8 cellular contexts compared by ENCODE assay signal in the genomic region with DNA sequence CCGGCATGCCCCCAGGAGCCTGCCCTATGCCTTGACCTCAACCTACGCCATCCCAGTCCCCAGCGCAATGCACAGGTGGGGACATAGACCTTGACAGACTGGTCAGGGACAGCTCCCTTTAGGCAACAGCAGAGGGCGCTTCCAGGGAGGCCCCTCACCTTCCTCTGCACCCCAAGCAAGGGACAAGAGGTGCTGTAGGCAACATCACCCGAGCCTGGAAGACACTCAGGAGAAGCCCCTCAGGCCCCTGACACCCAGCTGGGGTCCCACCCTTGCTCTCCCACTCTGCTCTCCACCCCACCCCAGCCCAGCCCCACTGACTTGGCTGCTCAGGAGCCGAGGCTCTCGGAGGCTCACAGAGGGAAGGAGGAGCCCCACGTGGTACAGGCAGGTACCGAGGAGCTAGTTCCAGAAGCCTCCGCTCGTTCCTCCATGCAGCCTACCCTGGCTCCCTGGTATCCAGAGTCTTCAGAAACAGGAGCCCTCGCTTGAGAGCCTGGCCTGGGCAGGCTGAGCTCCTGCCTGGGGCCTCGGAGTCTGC. TPM values are rescaled to one million over a fixed set of nuclear protein-coding genes. Genes with fewer than 3 reads are reported as not detected.
DNase-seq lines count a peak whose midpoint lies in the region; ATAC-seq, FAIRE-seq and TF ChIP-seq lines count a peak whose summit lies in the region.

No MANE protein-coding gene starts in this region.

- FAIRE-seq in urothelium cell line (lab: Jason Lieb, UNC) = no peak

- H3K4me2 ChIP-seq in DND-41 (ENCODE audit: insufficient read depth, low read length) (no peak overlapping the region), GM23338 (peak overlapping the region; percentile 75), hepatocyte (peak overlapping the region; percentile 64)

- DNase-seq in DND-41 = no peak
- peak; percentile 79 for DNase-seq in GM23338 (ENCODE audit: low spot score)
- DNase-seq in SKM-1 treated with dmso at 0.1 percent for 144 hours (lab: John Stamatoyannopoulos, UW; ENCODE audit: unreplicated experiment) = peak; percentile 52
- DNase-seq in hepatocyte (ENCODE audit: low spot score) = peak; percentile 60
- peak; percentile 16 for DNase-seq in urothelium cell line (ENCODE audit: low spot score)
- no peak for DNase-seq in amniotic stem cell (lab: John Stamatoyannopoulos, UW)
- no peak for DNase-seq in stimulated activated naive CD4-positive, alpha-beta T cell treated with Interleukin-2 at 50 U/mL for 16 hours (lab: John Stamatoyannopoulos, UW)

- H3K9me3 Mint-ChIP-seq in GM23338 = no peaks in the 10 kb centered on the region

- no peak overlapping the region for H3K9ac ChIP-seq in DND-41 (ENCODE audit: low read depth, low read length)

- no peaks in the 10 kb centered on the region for H3K27me3 ChIP-seq in DND-41 (ENCODE audit: insufficient read depth, low read length, poor library complexity)
- peaks cover 97% of the 10 kb centered on the region for H3K27me3 ChIP-seq in GM23338 (ENCODE audit: insufficient read depth)
- H3K27me3 ChIP-seq in hepatocyte = peaks cover 68% of the 10 kb centered on the region

- H3K36me3 Mint-ChIP-seq in GM23338 (ENCODE audit: low read depth) = no peaks in the 10 kb centered on the region

- WGBS in hepatocyte (ENCODE audit: low lambda C conversion rate, missing lambda C conversion rate) = 11% methylated on average over 13 of the region's 13 CpGs

- no peaks in the 10 kb centered on the region for H3K4me1 ChIP-seq in DND-41 (ENCODE audit: insufficient read depth, low read length)
- peaks cover 24% of the 10 kb centered on the region for H3K4me1 ChIP-seq in GM23338 (ENCODE audit: insufficient read depth)
- H3K4me1 ChIP-seq in hepatocyte (ENCODE audit: insufficient read depth) = peaks cover 7% of the 10 kb centered on the region

- H3K27ac Mint-ChIP-seq in GM23338 = no peak overlapping the region

- H3K36me3 ChIP-seq in DND-41 (ENCODE audit: insufficient read depth, low read length) (no peaks in the 10 kb centered on the region), GM23338 (ENCODE audit: insufficient read depth) (no peaks in the 10 kb centered on the region), hepatocyte (replicated peaks; ENCODE audit: insufficient read depth, low read depth) (no peaks in the 10 kb centered on the region)

- H3K27ac ChIP-seq in DND-41 (ENCODE audit: low read length) (no peak overlapping the region), GM23338 (ENCODE audit: low read depth) (no peak overlapping the region), hepatocyte (no peak overlapping the region)

- TF ChIP-seq CTCF in DND-41 (IDR thresholded peaks at IDR 0.05; ENCODE audit: borderline replicate concordance, extremely low read depth, low read length, poor library complexity, severe bottlenecking) (peak; percentile 47), GM23338 (conservative IDR thresholded peaks at IDR 0.05; ENCODE audit: low read depth in 2 of 2) (peak; percentile 72 to 90), hepatocyte (IDR thresholded peaks at IDR 0.05; ENCODE audit: poor library complexity) (peak; percentile 58)

- H3F3A ChIP-seq in GM23338 (replicated peaks; ENCODE audit: low read depth) = 0 out of 2 replicates have a peak, but pooled peaks cover 4% of the 10 kb centered on the region

- H4K20me1 ChIP-seq in DND-41 (ENCODE audit: insufficient read depth, low read length) (no peaks in the 10 kb centered on the region), GM23338 (replicated peaks; ENCODE audit: insufficient read depth) (no peaks in the 10 kb centered on the region; the same call in 1 of the 2 replicates), hepatocyte (ENCODE audit: insufficient read depth, poor library complexity, severe bottlenecking) (no peaks in the 10 kb centered on the region)

- H3K79me2 ChIP-seq in DND-41 (ENCODE audit: insufficient read depth, low read length) = no peaks in the 10 kb centered on the region
- H3K79me2 ChIP-seq in GM23338 (replicated peaks; ENCODE audit: insufficient read depth) = no peaks in the 10 kb centered on the region
- H3K79me2 ChIP-seq in hepatocyte = no peaks in the 10 kb centered on the region

- no peaks in the 10 kb centered on the region for H3K9me2 ChIP-seq in GM23338 (ENCODE audit: insufficient read depth)
- H3K9me2 ChIP-seq in hepatocyte (replicated peaks; ENCODE audit: insufficient read depth) = no peaks in the 10 kb centered on the region

- H3K4me1 Mint-ChIP-seq in GM23338 = peaks cover 30% of the 10 kb centered on the region

- H3K9me3 ChIP-seq in DND-41 (ENCODE audit: insufficient read depth, low read length, severe bottlenecking) (no peaks in the 10 kb centered on the region), hepatocyte (ENCODE audit: low read depth) (no peaks in the 10 kb centered on the region)

- ATAC-seq in DND-41 (ENCODE audit: insufficient read depth, low read depth) = no peak
- peak; percentile 71 for ATAC-seq in GM23338
- ATAC-seq in GM18907 (IDR thresholded peaks at IDR 0.05; ENCODE audit: unreplicated experiment) = no peak

- H3K4me3 ChIP-seq in DND-41 (ENCODE audit: low read depth in 1 of 2, low read length in 2 of 2) (no peak overlapping the region), GM23338 (peak overlapping the region; percentile 57), hepatocyte (no peak overlapping the region)

- H2AFZ ChIP-seq in DND-41 (ENCODE audit: low read depth, low read length) (no peak overlapping the region), GM23338 (peak overlapping the region; percentile 28; the same call in 1 of the 2 replicates), hepatocyte (no peak overlapping the region)

- H3K27me3 Mint-ChIP-seq in GM23338 (ENCODE audit: insufficient read depth, low read depth, poor library complexity) = peaks cover 85% of the 10 kb centered on the region

- H3K4me3 Mint-ChIP-seq in GM23338 = peak overlapping the region; percentile 17; the same call in 1 of the 3 replicates

TF ChIP-seq in GM23338, 12 proteins besides CTCF, POLR2A, EP300 and RAD21 (continues in another document):
- TF ChIP-seq, protein P1, sequence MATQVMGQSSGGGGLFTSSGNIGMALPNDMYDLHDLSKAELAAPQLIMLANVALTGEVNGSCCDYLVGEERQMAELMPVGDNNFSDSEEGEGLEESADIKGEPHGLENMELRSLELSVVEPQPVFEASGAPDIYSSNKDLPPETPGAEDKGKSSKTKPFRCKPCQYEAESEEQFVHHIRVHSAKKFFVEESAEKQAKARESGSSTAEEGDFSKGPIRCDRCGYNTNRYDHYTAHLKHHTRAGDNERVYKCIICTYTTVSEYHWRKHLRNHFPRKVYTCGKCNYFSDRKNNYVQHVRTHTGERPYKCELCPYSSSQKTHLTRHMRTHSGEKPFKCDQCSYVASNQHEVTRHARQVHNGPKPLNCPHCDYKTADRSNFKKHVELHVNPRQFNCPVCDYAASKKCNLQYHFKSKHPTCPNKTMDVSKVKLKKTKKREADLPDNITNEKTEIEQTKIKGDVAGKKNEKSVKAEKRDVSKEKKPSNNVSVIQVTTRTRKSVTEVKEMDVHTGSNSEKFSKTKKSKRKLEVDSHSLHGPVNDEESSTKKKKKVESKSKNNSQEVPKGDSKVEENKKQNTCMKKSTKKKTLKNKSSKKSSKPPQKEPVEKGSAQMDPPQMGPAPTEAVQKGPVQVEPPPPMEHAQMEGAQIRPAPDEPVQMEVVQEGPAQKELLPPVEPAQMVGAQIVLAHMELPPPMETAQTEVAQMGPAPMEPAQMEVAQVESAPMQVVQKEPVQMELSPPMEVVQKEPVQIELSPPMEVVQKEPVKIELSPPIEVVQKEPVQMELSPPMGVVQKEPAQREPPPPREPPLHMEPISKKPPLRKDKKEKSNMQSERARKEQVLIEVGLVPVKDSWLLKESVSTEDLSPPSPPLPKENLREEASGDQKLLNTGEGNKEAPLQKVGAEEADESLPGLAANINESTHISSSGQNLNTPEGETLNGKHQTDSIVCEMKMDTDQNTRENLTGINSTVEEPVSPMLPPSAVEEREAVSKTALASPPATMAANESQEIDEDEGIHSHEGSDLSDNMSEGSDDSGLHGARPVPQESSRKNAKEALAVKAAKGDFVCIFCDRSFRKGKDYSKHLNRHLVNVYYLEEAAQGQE (IDR thresholded peaks at IDR 0.05; ENCODE audit: unreplicated experiment) = no peak
- TF ChIP-seq ZNF331 (CRISPR knock-in tag; IDR thresholded peaks at IDR 0.05; ENCODE audit: low read depth) = no peak
- TF ChIP-seq, protein P2, sequence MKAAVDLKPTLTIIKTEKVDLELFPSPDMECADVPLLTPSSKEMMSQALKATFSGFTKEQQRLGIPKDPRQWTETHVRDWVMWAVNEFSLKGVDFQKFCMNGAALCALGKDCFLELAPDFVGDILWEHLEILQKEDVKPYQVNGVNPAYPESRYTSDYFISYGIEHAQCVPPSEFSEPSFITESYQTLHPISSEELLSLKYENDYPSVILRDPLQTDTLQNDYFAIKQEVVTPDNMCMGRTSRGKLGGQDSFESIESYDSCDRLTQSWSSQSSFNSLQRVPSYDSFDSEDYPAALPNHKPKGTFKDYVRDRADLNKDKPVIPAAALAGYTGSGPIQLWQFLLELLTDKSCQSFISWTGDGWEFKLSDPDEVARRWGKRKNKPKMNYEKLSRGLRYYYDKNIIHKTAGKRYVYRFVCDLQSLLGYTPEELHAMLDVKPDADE (IDR thresholded peaks at IDR 0.05) = no peak
- no peak for TF ChIP-seq JUNB (IDR thresholded peaks at IDR 0.05; ENCODE audit: unreplicated experiment)

RNA-seq across cellular contexts. Expression of a gene that starts 2.4 kb away (rescaled TPM):
- 0.07 and 0.12 TPM in 2 replicates for total RNA-seq in GM23338 (2014; rRNA removed; shearing (Covaris generic))
- polyA plus RNA-seq in GM23338 (2016; fragmentation: Nextera tagmentation; extraction: Ambion mirVana) (0.40 and 0.65 TPM in 2 replicates), hepatocyte (not detected in 2 replicates)
- total RNA-seq in hepatocyte = 0.03 and 0.20 TPM in 2 replicates

RNA-seq across cellular contexts. Expression of a gene that starts 56.7 kb away (rescaled TPM):
- total RNA-seq in GM23338 (2014; rRNA removed; shearing (Covaris generic)) = 1.8 and 2.0 TPM in 2 replicates
- polyA plus RNA-seq in GM23338 (2016; fragmentation: Nextera tagmentation; extraction: Ambion mirVana) (0.06 and 0.07 TPM in 2 replicates), hepatocyte (0.40 and 1.5 TPM in 2 replicates)
- total RNA-seq in hepatocyte = 1.2 and 2.8 TPM in 2 replicates

Comparison
In these comparisons a context has a peak if more than half of its experiments do, and no peak if none do; other contexts are left out.
1. DNase-seq: peak in GM23338 (single experiment), SKM-1 treated with dmso at 0.1 percent for 144 hours (single experiment), hepatocyte (single experiment) and urothelium cell line (single experiment); none in DND-41 (single experiment), amniotic stem cell (single experiment) and stimulated activated naive CD4-positive, alpha-beta T cell treated with Interleukin-2 at 50 U/mL for 16 hours (single experiment).
2. Peak in every context shown above with its lines, with median percentiles within 50 percentile points of each other: CTCF ChIP-seq.